In genomic region chr2:110101911-110102774, GRCh38 we compare ENCODE assay signal across 1 cellular context.
TF ChIP-seq lines count a peak whose summit lies in the region.

No MANE protein-coding gene starts in this region.

TF ChIP-seq in GM23338, 12 proteins besides CTCF, POLR2A, EP300 and RAD21:
- TF ChIP-seq, protein P1, sequence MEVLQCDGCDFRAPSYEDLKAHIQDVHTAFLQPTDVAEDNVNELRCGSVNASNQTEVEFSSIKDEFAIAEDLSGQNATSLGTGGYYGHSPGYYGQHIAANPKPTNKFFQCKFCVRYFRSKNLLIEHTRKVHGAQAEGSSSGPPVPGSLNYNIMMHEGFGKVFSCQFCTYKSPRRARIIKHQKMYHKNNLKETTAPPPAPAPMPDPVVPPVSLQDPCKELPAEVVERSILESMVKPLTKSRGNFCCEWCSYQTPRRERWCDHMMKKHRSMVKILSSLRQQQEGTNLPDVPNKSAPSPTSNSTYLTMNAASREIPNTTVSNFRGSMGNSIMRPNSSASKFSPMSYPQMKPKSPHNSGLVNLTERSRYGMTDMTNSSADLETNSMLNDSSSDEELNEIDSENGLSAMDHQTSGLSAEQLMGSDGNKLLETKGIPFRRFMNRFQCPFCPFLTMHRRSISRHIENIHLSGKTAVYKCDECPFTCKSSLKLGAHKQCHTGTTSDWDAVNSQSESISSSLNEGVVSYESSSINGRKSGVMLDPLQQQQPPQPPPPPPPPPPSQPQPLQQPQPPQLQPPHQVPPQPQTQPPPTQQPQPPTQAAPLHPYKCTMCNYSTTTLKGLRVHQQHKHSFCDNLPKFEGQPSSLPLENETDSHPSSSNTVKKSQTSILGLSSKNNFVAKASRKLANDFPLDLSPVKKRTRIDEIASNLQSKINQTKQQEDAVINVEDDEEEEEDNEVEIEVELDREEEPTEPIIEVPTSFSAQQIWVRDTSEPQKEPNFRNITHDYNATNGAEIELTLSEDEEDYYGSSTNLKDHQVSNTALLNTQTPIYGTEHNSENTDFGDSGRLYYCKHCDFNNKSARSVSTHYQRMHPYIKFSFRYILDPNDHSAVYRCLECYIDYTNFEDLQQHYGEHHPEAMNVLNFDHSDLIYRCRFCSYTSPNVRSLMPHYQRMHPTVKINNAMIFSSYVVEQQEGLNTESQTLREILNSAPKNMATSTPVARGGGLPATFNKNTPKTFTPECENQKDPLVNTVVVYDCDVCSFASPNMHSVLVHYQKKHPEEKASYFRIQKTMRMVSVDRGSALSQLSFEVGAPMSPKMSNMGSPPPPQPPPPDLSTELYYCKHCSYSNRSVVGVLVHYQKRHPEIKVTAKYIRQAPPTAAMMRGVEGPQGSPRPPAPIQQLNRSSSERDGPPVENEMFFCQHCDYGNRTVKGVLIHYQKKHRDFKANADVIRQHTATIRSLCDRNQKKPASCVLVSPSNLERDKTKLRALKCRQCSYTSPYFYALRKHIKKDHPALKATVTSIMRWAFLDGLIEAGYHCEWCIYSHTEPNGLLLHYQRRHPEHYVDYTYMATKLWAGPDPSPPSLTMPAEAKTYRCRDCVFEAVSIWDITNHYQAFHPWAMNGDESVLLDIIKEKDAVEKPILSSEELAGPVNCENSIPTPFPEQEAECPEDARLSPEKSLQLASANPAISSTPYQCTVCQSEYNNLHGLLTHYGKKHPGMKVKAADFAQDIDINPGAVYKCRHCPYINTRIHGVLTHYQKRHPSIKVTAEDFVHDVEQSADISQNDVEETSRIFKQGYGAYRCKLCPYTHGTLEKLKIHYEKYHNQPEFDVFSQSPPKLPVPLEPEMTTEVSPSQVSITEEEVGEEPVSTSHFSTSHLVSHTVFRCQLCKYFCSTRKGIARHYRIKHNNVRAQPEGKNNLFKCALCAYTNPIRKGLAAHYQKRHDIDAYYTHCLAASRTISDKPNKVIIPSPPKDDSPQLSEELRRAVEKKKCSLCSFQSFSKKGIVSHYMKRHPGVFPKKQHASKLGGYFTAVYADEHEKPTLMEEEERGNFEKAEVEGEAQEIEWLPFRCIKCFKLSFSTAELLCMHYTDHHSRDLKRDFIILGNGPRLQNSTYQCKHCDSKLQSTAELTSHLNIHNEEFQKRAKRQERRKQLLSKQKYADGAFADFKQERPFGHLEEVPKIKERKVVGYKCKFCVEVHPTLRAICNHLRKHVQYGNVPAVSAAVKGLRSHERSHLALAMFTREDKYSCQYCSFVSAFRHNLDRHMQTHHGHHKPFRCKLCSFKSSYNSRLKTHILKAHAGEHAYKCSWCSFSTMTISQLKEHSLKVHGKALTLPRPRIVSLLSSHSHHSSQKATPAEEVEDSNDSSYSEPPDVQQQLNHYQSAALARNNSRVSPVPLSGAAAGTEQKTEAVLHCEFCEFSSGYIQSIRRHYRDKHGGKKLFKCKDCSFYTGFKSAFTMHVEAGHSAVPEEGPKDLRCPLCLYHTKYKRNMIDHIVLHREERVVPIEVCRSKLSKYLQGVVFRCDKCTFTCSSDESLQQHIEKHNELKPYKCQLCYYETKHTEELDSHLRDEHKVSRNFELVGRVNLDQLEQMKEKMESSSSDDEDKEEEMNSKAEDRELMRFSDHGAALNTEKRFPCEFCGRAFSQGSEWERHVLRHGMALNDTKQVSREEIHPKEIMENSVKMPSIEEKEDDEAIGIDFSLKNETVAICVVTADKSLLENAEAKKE (CRISPR knock-in tag; IDR thresholded peaks at IDR 0.05), result no peak
- TF ChIP-seq POLR2AphosphoS5 (IDR thresholded peaks at IDR 0.05; ENCODE audit: low read depth), result no peak
- TF ChIP-seq, protein P2, sequence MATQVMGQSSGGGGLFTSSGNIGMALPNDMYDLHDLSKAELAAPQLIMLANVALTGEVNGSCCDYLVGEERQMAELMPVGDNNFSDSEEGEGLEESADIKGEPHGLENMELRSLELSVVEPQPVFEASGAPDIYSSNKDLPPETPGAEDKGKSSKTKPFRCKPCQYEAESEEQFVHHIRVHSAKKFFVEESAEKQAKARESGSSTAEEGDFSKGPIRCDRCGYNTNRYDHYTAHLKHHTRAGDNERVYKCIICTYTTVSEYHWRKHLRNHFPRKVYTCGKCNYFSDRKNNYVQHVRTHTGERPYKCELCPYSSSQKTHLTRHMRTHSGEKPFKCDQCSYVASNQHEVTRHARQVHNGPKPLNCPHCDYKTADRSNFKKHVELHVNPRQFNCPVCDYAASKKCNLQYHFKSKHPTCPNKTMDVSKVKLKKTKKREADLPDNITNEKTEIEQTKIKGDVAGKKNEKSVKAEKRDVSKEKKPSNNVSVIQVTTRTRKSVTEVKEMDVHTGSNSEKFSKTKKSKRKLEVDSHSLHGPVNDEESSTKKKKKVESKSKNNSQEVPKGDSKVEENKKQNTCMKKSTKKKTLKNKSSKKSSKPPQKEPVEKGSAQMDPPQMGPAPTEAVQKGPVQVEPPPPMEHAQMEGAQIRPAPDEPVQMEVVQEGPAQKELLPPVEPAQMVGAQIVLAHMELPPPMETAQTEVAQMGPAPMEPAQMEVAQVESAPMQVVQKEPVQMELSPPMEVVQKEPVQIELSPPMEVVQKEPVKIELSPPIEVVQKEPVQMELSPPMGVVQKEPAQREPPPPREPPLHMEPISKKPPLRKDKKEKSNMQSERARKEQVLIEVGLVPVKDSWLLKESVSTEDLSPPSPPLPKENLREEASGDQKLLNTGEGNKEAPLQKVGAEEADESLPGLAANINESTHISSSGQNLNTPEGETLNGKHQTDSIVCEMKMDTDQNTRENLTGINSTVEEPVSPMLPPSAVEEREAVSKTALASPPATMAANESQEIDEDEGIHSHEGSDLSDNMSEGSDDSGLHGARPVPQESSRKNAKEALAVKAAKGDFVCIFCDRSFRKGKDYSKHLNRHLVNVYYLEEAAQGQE (IDR thresholded peaks at IDR 0.05; ENCODE audit: unreplicated experiment), result no peak
- no peak for TF ChIP-seq EZH2 (IDR thresholded peaks at IDR 0.05; ENCODE audit: low read depth, unreplicated experiment)
- no peak for TF ChIP-seq ETS1 (IDR thresholded peaks at IDR 0.05)
- no peak for TF ChIP-seq ZNF331 (CRISPR knock-in tag; IDR thresholded peaks at IDR 0.05; ENCODE audit: low read depth)
- TF ChIP-seq STAT1 (IDR thresholded peaks at IDR 0.05; ENCODE audit: unreplicated experiment), result no peak
- no peak for TF ChIP-seq JUNB (IDR thresholded peaks at IDR 0.05; ENCODE audit: unreplicated experiment)
- no peak for TF ChIP-seq EZH2phosphoT487 (IDR thresholded peaks at IDR 0.05; ENCODE audit: unreplicated experiment)
- TF ChIP-seq ZNF114 (CRISPR knock-in tag; IDR thresholded peaks at IDR 0.05), result no peak
- no peak for TF ChIP-seq CREB1 (CRISPR knock-in tag; IDR thresholded peaks at IDR 0.05; ENCODE audit: low read depth)
- no peak for TF ChIP-seq NANOG (IDR thresholded peaks at IDR 0.05; ENCODE audit: borderline replicate concordance)
